1 cellular context compared by ENCODE assay signal in the genomic region with DNA sequence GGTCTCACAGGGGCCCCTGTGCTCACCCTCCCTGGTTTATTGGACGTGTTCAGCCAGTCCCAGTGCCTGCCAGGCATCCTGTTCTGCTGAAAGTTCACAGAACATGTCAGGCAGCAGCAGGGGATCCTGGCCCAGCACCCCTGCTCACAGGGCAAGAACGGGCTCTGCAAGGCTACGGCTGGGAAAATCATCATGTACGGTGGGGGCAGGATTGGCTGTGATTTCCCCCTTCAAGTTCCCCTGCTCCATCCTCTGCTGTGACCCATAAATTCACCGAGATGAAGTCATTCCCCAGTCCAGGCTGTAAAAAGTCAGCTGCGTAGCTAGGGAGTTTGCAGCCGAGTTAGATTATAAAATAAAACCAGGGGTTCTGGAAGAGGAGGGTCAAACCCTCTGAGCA.
TF ChIP-seq lines count a peak whose summit lies in the region.

No MANE protein-coding gene starts in this region.

TF ChIP-seq in HEK293, 187 proteins besides CTCF, POLR2A, EP300 and RAD21 (continued from another document):
- TF ChIP-seq, protein P1, sequence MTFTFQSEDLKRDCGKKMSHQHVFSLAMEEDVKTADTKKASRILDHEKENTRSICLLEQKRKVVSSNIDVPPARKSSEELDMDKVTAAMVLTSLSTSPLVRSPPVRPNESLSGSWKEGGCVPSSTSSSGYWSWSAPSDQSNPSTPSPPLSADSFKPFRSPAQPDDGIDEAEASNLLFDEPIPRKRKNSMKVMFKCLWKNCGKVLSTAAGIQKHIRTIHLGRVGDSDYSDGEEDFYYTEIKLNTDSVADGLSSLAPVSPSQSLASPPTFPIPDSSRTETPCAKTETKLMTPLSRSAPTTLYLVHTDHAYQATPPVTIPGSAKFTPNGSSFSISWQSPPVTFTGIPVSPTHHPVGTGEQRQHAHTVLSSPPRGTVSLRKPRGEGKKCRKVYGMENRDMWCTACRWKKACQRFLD (tag by site-specific recombination; IDR thresholded peaks at IDR 0.05) = no peak
- no peak for TF ChIP-seq ZNF211 (tag by site-specific recombination; IDR thresholded peaks at IDR 0.05; ENCODE audit: low read depth)
- 0 out of 2 replicates have a peak, but pooled peaks have one; percentile 11 for TF ChIP-seq FEZF1 (tag by site-specific recombination; IDR thresholded peaks at IDR 0.05)
- TF ChIP-seq MZF1 (tag by site-specific recombination; IDR thresholded peaks at IDR 0.05; ENCODE audit: borderline replicate concordance) = no peak
- no peak for TF ChIP-seq ZNF561 (tag by site-specific recombination; IDR thresholded peaks at IDR 0.05; ENCODE audit: borderline replicate concordance)
- TF ChIP-seq, protein P2, sequence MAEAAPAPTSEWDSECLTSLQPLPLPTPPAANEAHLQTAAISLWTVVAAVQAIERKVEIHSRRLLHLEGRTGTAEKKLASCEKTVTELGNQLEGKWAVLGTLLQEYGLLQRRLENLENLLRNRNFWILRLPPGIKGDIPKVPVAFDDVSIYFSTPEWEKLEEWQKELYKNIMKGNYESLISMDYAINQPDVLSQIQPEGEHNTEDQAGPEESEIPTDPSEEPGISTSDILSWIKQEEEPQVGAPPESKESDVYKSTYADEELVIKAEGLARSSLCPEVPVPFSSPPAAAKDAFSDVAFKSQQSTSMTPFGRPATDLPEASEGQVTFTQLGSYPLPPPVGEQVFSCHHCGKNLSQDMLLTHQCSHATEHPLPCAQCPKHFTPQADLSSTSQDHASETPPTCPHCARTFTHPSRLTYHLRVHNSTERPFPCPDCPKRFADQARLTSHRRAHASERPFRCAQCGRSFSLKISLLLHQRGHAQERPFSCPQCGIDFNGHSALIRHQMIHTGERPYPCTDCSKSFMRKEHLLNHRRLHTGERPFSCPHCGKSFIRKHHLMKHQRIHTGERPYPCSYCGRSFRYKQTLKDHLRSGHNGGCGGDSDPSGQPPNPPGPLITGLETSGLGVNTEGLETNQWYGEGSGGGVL (tag by site-specific recombination; IDR thresholded peaks at IDR 0.05) = peak; percentile 21; the same call in 1 of the 2 replicates
- no peak for TF ChIP-seq ZNF830 (tag by site-specific recombination; IDR thresholded peaks at IDR 0.05; ENCODE audit: low read depth)
- no peak for TF ChIP-seq ZNF239 (tag by site-specific recombination; IDR thresholded peaks at IDR 0.05)
- no peak for TF ChIP-seq ZNF248 (tag by site-specific recombination; IDR thresholded peaks at IDR 0.05)
TF ChIP-seq in HEK293: peak in this region for 4.
